In the genomic region with DNA sequence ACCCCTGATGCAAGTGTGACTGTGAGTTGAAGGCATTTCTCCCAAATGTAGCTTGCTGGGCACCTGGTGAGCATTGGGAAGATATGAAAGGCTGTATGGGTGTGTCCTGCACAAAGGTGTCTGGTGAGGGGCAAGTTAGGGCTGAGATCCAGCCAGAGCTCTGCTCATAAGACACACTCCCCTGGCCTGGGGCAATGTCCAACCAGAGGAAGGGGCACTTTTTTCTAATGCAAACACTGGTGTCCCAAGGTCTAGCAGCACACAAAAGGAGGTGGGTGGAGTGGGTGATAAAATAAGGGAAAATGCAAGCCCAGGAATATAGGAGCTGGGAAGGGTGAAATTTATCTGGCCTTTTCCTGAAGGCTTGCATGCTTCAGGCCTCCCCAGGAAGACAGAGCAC, we compare ENCODE assay signal across 25 cellular contexts. TPM values are rescaled to one million over a fixed set of nuclear protein-coding genes. Genes with fewer than 3 reads are reported as not detected.
"Had no signal": no experiment of that assay in that cellular context is flagged by ENCODE, and none has a peak within 500 bp of the region (broad histone marks: within the 10 kb centered on the region; RNA-seq: fewer than 3 reads in every experiment).

No MANE protein-coding gene starts in this region.

- H3K27me3 ChIP-seq: MG63 had no signal

- H3K4me3 ChIP-seq: MG63, SJSA1, SK-N-MC had no signal

- H3K36me3 ChIP-seq: MG63, SJSA1 had no signal

- DNase-seq: KBM-7, MG63, NCI-H1092, NCI-H1105 treated with DMSO at 0.1 percent for 48 hours, NCI-H1417 treated with DMSO at 0.1 percent for 48 hours, NCI-H146, NCI-H1694 treated with DMSO at 0.1 percent for 48 hours, NCI-H1930, NCI-H2081, NCI-H2171, NCI-H226, NCI-H446, NCI-H510A, NCI-H524 treated with DMSO at 0.1 percent for 48 hours, NCI-H69, NCI-H774, Right ventricle myocardium superior, RPMI8226, SIG-M5 had no signal

- FAIRE-seq: HTR-8/SVneo, RCC 7860 had no signal

- H3K27ac ChIP-seq: HL-60, SJSA1, SK-N-MC had no signal

- H3K9me3 ChIP-seq: MG63, SJSA1 had no signal

RNA-seq across cellular contexts. Expression of a gene that starts 57.1 kb away (rescaled TPM):
- total RNA-seq: LHCN-M2 had no signal
